In the genomic region with DNA sequence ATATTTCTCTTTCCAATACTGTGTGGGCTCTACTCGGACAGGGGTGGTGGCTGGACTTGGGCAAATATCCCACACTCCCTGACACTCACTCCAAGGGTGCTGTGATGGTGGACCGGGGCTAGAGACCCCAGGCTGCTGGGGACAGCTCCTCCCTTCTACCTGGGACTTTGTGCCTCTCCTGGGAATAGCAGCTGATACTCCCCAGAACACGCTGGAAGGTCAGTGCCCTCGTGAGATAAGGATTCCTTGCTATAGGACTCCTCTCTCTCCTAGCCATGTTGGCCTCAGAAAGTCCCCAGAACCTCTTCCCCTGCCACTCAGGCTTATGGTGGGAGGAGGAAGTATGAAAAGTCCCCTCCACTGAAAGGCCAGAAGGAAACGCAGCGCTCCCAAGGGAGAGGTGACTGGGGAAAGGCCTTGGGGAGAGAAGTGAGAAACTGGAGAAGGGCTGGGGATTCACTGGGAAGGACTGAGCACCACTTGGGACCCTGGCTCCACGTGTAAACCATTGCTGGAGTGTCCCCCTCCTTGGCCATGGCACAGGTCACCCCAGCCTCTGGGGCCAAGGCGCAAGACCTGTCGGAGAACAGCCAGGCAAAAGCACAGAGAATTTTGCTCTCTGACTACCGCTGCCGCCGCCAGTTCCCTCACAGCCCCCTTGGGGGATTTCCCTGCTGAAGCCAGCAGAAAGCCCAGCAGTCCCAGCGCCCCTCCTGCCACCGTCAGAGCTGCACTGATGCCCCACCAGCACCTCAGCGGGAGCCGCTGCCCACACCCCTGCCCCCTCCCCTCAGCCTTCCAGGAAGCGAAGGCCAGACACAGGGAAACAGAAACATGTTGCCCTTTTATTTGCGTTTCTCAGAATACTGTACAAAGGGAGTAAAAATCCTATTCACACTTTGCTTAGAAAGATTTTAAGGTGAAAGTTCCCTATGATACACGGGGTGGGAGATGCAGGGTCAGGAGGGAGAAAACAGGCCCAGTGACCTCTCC, we compare ENCODE assay signal across 11 cellular contexts. TPM values are rescaled to one million over a fixed set of nuclear protein-coding genes. Genes with fewer than 3 reads are reported as not detected.
DNase-seq lines count a peak whose midpoint lies in the region; ATAC-seq lines count a peak whose summit lies in the region.
"Had no signal": no experiment of that assay in that cellular context is flagged by ENCODE, and none has a peak within 500 bp of the region (broad histone marks: within the 10 kb centered on the region; RNA-seq: fewer than 3 reads in every experiment).

No MANE protein-coding gene starts in this region.

- peaks cover 76% of the 10 kb centered on the region for H3K4me1 ChIP-seq in CD4-positive, alpha-beta memory T cell (ENCODE audit: insufficient read depth, low read length)

- CTCF ChIA-PET in CD4-positive, alpha-beta memory T cell (lab: Charles Lee; ENCODE audit: partially characterized antibody), result interaction anchor here (0.6 kb wide), 1 partner anchor 320 kb away, joined by 3 read pairs; no protein-coding TSS in a partner anchor

- peak overlapping the region; percentile 72 to 90 (median 82) for H3K27ac Mint-ChIP-seq in CD4-positive, alpha-beta memory T cell

- H3K9me3 ChIP-seq in CD4-positive, alpha-beta memory T cell (ENCODE audit: control insufficient read depth in 1 of 2, low read length in 2 of 2), result no peaks in the 10 kb centered on the region

- peak overlapping the region in 5 of 8 donors; percentile 22 to 68 (median 57) for H3K4me3 Mint-ChIP-seq in CD4-positive, alpha-beta memory T cell
- H3K4me3 Mint-ChIP-seq: neural crest cell had no signal

- peaks cover 46 to 57% of the 10 kb centered on the region in 2 donors for H3K36me3 Mint-ChIP-seq in CD4-positive, alpha-beta memory T cell

- H3K27me3 Mint-ChIP-seq in CD4-positive, alpha-beta memory T cell, result no peaks in the 10 kb centered on the region

- POLR2A ChIA-PET in CD4-positive, alpha-beta memory T cell (lab: Charles Lee; ENCODE audit: partially characterized antibody), result no interaction called here

- ATAC-seq in GM18868 (IDR thresholded peaks at IDR 0.05; ENCODE audit: unreplicated experiment) (no peak), GM18502 (IDR thresholded peaks at IDR 0.05; ENCODE audit: poor library complexity, unreplicated experiment) (no peak)

- no peak overlapping the region for H3K4me3 ChIP-seq in CD4-positive, alpha-beta memory T cell (ENCODE audit: low read length in 2 of 2)

- H3K36me3 ChIP-seq in CD4-positive, alpha-beta memory T cell (ENCODE audit: insufficient read depth, low read length), result peaks cover 46% of the 10 kb centered on the region

- H3K27ac ChIP-seq in CD4-positive, alpha-beta memory T cell (ENCODE audit: low read depth, low read length), result peak overlapping the region; percentile 32

- no peaks in the 10 kb centered on the region for H3K27me3 ChIP-seq in CD4-positive, alpha-beta memory T cell (ENCODE audit: insufficient read depth, low read length)

- peaks cover 33 to 80% (median 69%) of the 10 kb centered on the region in 4 donors for H3K4me1 Mint-ChIP-seq in CD4-positive, alpha-beta memory T cell

- intact Hi-C loops in CD4-positive, alpha-beta memory T cell (cut with micrococcal nuclease), result no loop called here

- no peaks in the 10 kb centered on the region for H3K9me3 Mint-ChIP-seq in CD4-positive, alpha-beta memory T cell
- H3K9me3 Mint-ChIP-seq: neural crest cell had no signal

- peak in 3 of 5 donors; percentile 17 to 58 (median 32) for DNase-seq in CD4-positive, alpha-beta memory T cell
- DNase-seq in T-helper 1 cell (peak in 4 of 5 donors; percentile 19 to 72 (median 26)), SW 1271 (lab: John Stamatoyannopoulos, UW) (no peak), AG08396 (ENCODE audit: low spot score) (no peak)
- peak; percentile 82 for DNase-seq in activated effector memory CD4-positive, alpha-beta T cell treated with anti-CD3 and anti-CD28 coated beads, Interleukin-2, amount 50 U/mL, for 16 hours
- DNase-seq in stimulated activated CD4-positive, alpha-beta T cell treated with anti-CD3 and anti-CD28 coated beads, Interleukin-12 subunit alpha, Interleukin-12 subunit beta, amount 100 ng/mL, for 48 hours (ENCODE audit: low read depth in 2 of 3, low spot score in 1 of 3), result peak in 2 of 3 donors; percentile 47 to 50

RNA-seq across cellular contexts. Expression of a gene that starts 2.1 kb away (rescaled TPM):
- total RNA-seq in CD4-positive, alpha-beta memory T cell, result 10 to 100 TPM; 41.4 to 47.4 TPM
- 1 to 10 TPM; 3.2 to 3.9 TPM for polyA plus RNA-seq in CD4-positive, alpha-beta memory T cell

RNA-seq across cellular contexts. Expression of a gene that starts 6.9 kb away (rescaled TPM):
- 10 to 100 TPM; 79.6 to 87.2 TPM for total RNA-seq in CD4-positive, alpha-beta memory T cell
- 100 to 1,000 TPM in 1 of 2 donors, 10 to 100 TPM in 1; 90.4 to 161 TPM for polyA plus RNA-seq in CD4-positive, alpha-beta memory T cell

RNA-seq across cellular contexts. Expression of a gene that starts 7.0 kb away (rescaled TPM):
- not detected for total RNA-seq in CD4-positive, alpha-beta memory T cell
- not detected for polyA plus RNA-seq in CD4-positive, alpha-beta memory T cell
- total RNA-seq: HT1080, NCI-H460, neural crest cell had no signal

RNA-seq across cellular contexts. Expression of a gene that starts 42.3 kb away (rescaled TPM):
- under 1 TPM; 0.23 to 0.25 TPM for total RNA-seq in CD4-positive, alpha-beta memory T cell
- 1 to 10 TPM in 1 of 2 donors, under 1 TPM in 1; 0.42 to 1.1 TPM for polyA plus RNA-seq in CD4-positive, alpha-beta memory T cell
- total RNA-seq: HT1080, NCI-H460, neural crest cell had no signal

RNA-seq across cellular contexts. Expression of a gene that starts 52.5 kb away (rescaled TPM):
- total RNA-seq in CD4-positive, alpha-beta memory T cell, result 1 to 10 TPM in 1 of 2 experiments, under 1 TPM in 1; 0.35 to 1.2 TPM
- polyA plus RNA-seq in CD4-positive, alpha-beta memory T cell, result under 1 TPM in 1 of 2 donors, not detected in 1; 0.25 TPM
- total RNA-seq: HT1080, NCI-H460, neural crest cell had no signal

Comparison
In these comparisons a context has a peak if more than half of its experiments do, and no peak if none do; other contexts are left out.
1. DNase-seq: peak in CD4-positive, alpha-beta memory T cell (3 of 5), T-helper 1 cell (4 of 5), activated effector memory CD4-positive, alpha-beta T cell treated with anti-CD3 and anti-CD28 coated beads, Interleukin-2, amount 50 U/mL, for 16 hours (single experiment) and stimulated activated CD4-positive, alpha-beta T cell treated with anti-CD3 and anti-CD28 coated beads, Interleukin-12 subunit alpha, Interleukin-12 subunit beta, amount 100 ng/mL, for 48 hours (2 of 3); none in SW 1271 (0 of 2) and AG08396 (single experiment).